ENCODE assay signal across 8 cellular contexts in the genomic region with DNA sequence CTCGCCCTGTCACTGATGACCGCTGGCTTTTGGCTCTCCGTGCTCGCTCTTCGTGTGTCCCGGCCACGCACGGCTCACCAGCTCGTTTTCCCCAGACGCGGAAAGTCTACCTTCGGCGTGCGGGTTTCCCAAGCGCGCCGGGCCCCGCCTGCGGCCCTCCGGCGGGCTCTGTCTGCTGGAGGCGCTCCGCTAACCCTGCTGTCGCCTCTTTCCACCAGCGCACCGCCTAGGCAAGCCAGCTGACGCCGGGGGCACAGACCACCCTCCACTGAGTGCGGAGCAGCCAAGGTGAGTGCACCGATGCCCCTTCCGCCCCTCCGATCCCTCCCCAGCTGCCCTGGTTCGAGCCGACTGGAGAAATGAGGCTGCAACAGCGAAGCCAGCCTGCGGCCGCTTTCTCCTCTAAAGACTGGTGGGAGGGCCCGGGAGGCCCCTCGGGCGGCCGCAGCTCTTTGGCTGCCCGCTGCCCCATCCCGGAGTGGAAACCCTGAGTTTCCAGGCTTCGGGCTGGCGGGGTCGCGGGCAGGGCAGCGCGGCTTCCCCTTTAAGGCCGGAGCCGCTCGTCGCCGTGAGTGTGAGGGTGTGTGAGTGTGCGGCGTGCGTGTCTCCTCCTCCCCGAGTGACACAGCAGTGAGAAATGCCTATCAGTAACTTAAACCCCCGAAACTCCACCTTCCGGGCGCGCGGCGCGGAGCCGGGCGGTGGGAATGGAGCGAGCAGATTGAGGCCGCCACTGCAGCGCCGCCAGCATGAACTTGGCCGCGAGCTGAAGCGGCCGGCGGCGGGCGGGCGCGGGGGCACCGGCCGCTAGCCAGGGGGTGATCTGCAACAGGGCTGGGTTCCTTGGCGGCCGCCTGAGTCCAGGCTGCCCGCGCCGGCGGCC. TPM values are rescaled to one million over a fixed set of nuclear protein-coding genes. Genes with fewer than 3 reads are reported as not detected.
DNase-seq lines count a peak whose midpoint lies in the region; ATAC-seq and TF ChIP-seq lines count a peak whose summit lies in the region.

A gene with protein sequence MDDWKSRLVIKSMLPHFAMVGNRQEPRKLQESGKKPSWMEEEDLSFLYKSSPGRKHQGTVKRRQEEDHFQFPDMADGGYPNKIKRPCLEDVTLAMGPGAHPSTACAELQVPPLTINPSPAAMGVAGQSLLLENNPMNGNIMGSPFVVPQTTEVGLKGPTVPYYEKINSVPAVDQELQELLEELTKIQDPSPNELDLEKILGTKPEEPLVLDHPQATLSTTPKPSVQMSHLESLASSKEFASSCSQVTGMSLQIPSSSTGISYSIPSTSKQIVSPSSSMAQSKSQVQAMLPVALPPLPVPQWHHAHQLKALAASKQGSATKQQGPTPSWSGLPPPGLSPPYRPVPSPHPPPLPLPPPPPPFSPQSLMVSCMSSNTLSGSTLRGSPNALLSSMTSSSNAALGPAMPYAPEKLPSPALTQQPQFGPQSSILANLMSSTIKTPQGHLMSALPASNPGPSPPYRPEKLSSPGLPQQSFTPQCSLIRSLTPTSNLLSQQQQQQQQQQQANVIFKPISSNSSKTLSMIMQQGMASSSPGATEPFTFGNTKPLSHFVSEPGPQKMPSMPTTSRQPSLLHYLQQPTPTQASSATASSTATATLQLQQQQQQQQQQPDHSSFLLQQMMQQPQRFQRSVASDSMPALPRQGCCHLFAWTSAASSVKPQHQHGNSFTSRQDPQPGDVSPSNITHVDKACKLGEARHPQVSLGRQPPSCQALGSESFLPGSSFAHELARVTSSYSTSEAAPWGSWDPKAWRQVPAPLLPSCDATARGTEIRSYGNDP (plus strand): TSS at position 719 of the 883 bp plus-strand sequence. CDS start 82,200 bp downstream, outside the sequence.

- H3K36me3 ChIP-seq in HUES6 (ENCODE audit: control insufficient read depth, insufficient read depth, low read length): no peaks in the 10 kb centered on the region
- no peaks in the 10 kb centered on the region for H3K36me3 ChIP-seq in spleen

- peak within 1 kb of the TSS; percentile 67 for H3K9ac ChIP-seq in HUES6 (ENCODE audit: low read length)

- intact Hi-C loops in left colon (cut with DNase I, micrococcal nuclease): no loop called here
- intact Hi-C loops in spleen (cut with DNase I; ENCODE audit: low total_unique reads): no loop called here

- H3K4me3 ChIP-seq in HUES6 (ENCODE audit: low read depth, low read length): peak within 1 kb of the TSS; percentile 78
- peak within 1 kb of the TSS; percentile 78 for H3K4me3 ChIP-seq in coronary artery
- H3K4me3 ChIP-seq in spleen: peak within 1 kb of the TSS; percentile 22 to 77 (median 52)

- TF ChIP-seq CTCF in C4-2B (conservative IDR thresholded peaks at IDR 0.05) (no peak), coronary artery (IDR thresholded peaks at IDR 0.05) (no peak), spleen (IDR thresholded peaks at IDR 0.05 in 8 of 11, conservative IDR thresholded peaks at IDR 0.05 in 3 of 11) (no peak)

- H3K27ac ChIP-seq in C4-2B (peak within 1 kb of the TSS; percentile 30), HUES6 (ENCODE audit: low read depth, low read length) (no peak within 1 kb of the TSS), coronary artery (peak within 1 kb of the TSS; percentile 80 to 95), spleen (peak within 1 kb of the TSS; percentile 13 to 86 (median 74))

- H3K27me3 ChIP-seq in HUES6 (ENCODE audit: control insufficient read depth, insufficient read depth, low read length) (peaks cover 94% of the 10 kb centered on the region), spleen (replicated peaks in 1 of 7) (peaks cover 0 to 53% (median 14%) of the 10 kb centered on the region in 7 donors)

- H3K4me1 ChIP-seq in HUES6 (ENCODE audit: control insufficient read depth, insufficient read depth, low read length) (peaks cover 18% of the 10 kb centered on the region), spleen (peaks cover 0 to 53% (median 26%) of the 10 kb centered on the region in 6 donors)

- no peak for TF ChIP-seq POLR2A in spleen (IDR thresholded peaks at IDR 0.05)

- DNase-seq in activated CD4-positive, alpha-beta T cell treated with anti-CD3 and anti-CD28 coated beads for 1 hour: peak; percentile 32
- DNase-seq in coronary artery (ENCODE audit: low spot score) (peak; percentile 84), left colon (peak; percentile 50 to 58), spleen (peak; percentile 89), NCI-H2081 (lab: John Stamatoyannopoulos, UW) (no peak)

- WGBS in spleen, 5 donors: 0 to 44% (median 1%) methylated on average over 4 to 88 of the region's 88 CpGs

- H3K9me3 ChIP-seq in HUES6 (ENCODE audit: control insufficient read depth, insufficient read depth, low read depth, low read length): no peaks in the 10 kb centered on the region
- H3K9me3 ChIP-seq in spleen: peaks cover 0 to 3% (median 0%) of the 10 kb centered on the region in 8 donors

- peak; percentile 57 for ATAC-seq in left colon
- no peak for ATAC-seq in HG02763 (IDR thresholded peaks at IDR 0.05; ENCODE audit: unreplicated experiment)

RNA-seq across cellular contexts. Expression of the gene that starts here (rescaled TPM):
- total RNA-seq in left colon (under 1 TPM; 0.76 to 0.92 TPM), spleen (1 to 10 TPM; 2.8 to 7.3 (median 4.5) TPM)
- 1 to 10 TPM; 1.2 to 2.0 (median 1.5) TPM for polyA plus RNA-seq in spleen

Comparison
In these comparisons a context has a peak if more than half of its experiments do, and no peak if none do; other contexts are left out.
1. Peak in DNase-seq and ATAC-seq in left colon; RNA of the gene not detected or under 1 TPM.
2. DNase-seq: peak in activated CD4-positive, alpha-beta T cell treated with anti-CD3 and anti-CD28 coated beads for 1 hour (single experiment), coronary artery (single experiment) and spleen (single experiment); none in NCI-H2081 (0 of 2).
3. Peak in every context shown above with its lines, with median percentiles within 50 percentile points of each other: H3K4me3 ChIP-seq.